ENCODE assay signal across 26 cellular contexts in the genomic region with DNA sequence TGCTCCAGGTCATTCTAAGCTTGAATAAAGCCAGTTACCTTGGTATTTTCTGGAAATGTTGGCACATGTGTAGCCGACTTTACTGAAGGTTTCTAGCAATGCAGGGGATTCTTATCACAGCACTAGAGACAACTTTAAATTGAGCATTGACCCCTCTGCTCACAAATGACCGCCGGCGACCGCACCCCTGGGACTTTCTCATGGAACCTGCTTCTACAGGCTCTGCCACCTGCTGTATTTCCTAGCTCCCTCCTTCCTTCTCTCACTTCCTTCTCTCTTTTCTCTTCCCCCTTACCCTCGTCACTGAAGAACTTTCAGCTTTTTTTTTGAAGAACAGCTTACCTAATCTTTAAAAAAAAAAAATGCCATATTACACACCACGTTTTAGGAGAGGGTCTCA. TPM values are rescaled to one million over a fixed set of nuclear protein-coding genes. Genes with fewer than 3 reads are reported as not detected.
"Had no signal": no experiment of that assay in that cellular context is flagged by ENCODE, and none has a peak within 500 bp of the region (broad histone marks: within the 10 kb centered on the region; RNA-seq: fewer than 3 reads in every experiment).

No MANE protein-coding gene starts in this region.

- H3K4me3 ChIP-seq: breast epithelium, coronary artery, esophagus squamous epithelium, gastrocnemius medialis, neural progenitor cell, thoracic aorta had no signal

- H3K27me3 ChIP-seq: breast epithelium, esophagus squamous epithelium, gastrocnemius medialis, neural progenitor cell had no signal

- H3K36me3 Mint-ChIP-seq: activated naive CD8-positive, alpha-beta T cell treated with anti-CD3 and anti-CD28 coated beads for 36 hours; neural progenitor cell had no signal

- ATAC-seq: gastrocnemius medialis had no signal

- H3K27ac ChIP-seq: breast epithelium, coronary artery, esophagus squamous epithelium, gastrocnemius medialis, neural progenitor cell, thoracic aorta had no signal

- H3K4me1 Mint-ChIP-seq: activated naive CD8-positive, alpha-beta T cell treated with anti-CD3 and anti-CD28 coated beads for 36 hours; central memory CD8-positive, alpha-beta T cell; endodermal cell; neural progenitor cell had no signal

- H3K36me3 ChIP-seq: breast epithelium, esophagus squamous epithelium, gastrocnemius medialis, neural progenitor cell, thoracic aorta had no signal

- FAIRE-seq: astrocyte had no signal

- H2AFZ ChIP-seq: neural progenitor cell had no signal

- DNase-seq: activated B cell treated with CpG ODN at 0.5 μM for 24 hours; activated CD4-positive, alpha-beta T cell treated with anti-CD3 and anti-CD28 coated beads for 4 hours; activated CD4-positive, alpha-beta T cell treated with anti-CD3 and anti-CD28 coated beads, Interleukin-2, amount 50 U/mL, for 48 hours; activated CD8-positive, alpha-beta memory T cell treated with anti-CD3 and anti-CD28 coated beads, Interleukin-2, amount 50 U/mL, for 48 hours; activated naive CD4-positive, alpha-beta T cell treated with Interleukin-2 at 50 U/mL for 16 hours; activated naive CD8-positive, alpha-beta T cell treated with anti-CD3 and anti-CD28 coated beads for 36 hours; activated T-cell treated with anti-CD3 and anti-CD28 coated beads, Interleukin-2, amount 50 U/mL, for 48 hours; endodermal cell; esophagus squamous epithelium; gastrocnemius medialis; head of caudate nucleus; hypothalamus; retina; stimulated activated CD4-positive, alpha-beta T cell treated with anti-CD3 and anti-CD28 coated beads, Interleukin-2, amount 100 ng/mL, for 48 hours; stimulated activated CD8-positive, alpha-beta memory T cell treated with anti-CD3 and anti-CD28 coated beads, Interleukin-4, amount 100 ng/mL, for 48 hours; stimulated activated naive CD4-positive, alpha-beta T cell; T-helper 1 cell had no signal

- H3K4me1 ChIP-seq: breast epithelium, esophagus squamous epithelium, gastrocnemius medialis, neural progenitor cell had no signal

- H3K9me3 Mint-ChIP-seq: activated B cell treated with CpG ODN at 0.5 μM for 24 hours; activated naive CD8-positive, alpha-beta T cell treated with anti-CD3 and anti-CD28 coated beads for 36 hours; central memory CD8-positive, alpha-beta T cell; endodermal cell; neural progenitor cell had no signal

- H3K4me2 ChIP-seq: neural progenitor cell had no signal

- H3K27me3 Mint-ChIP-seq: type B pancreatic cell had no signal

- H3K4me3 Mint-ChIP-seq: activated B cell treated with CpG ODN at 0.5 μM for 24 hours; activated naive CD8-positive, alpha-beta T cell treated with anti-CD3 and anti-CD28 coated beads for 36 hours; central memory CD8-positive, alpha-beta T cell; endodermal cell; memory B cell; neural progenitor cell; type B pancreatic cell had no signal

- H3K27ac Mint-ChIP-seq: activated B cell treated with CpG ODN at 0.5 μM for 24 hours; activated naive CD8-positive, alpha-beta T cell treated with anti-CD3 and anti-CD28 coated beads for 36 hours; endodermal cell; memory B cell; neural progenitor cell; type B pancreatic cell had no signal

RNA-seq across cellular contexts. Expression of a gene that starts 30.9 kb away (rescaled TPM):
- total RNA-seq: activated B cell treated with CpG ODN at 0.5 μM for 24 hours; activated CD8-positive, alpha-beta memory T cell treated with anti-CD3 and anti-CD28 coated beads for 36 hours had no signal
